Comparison of ENCODE assay signal across 18 cellular contexts in the genomic region with DNA sequence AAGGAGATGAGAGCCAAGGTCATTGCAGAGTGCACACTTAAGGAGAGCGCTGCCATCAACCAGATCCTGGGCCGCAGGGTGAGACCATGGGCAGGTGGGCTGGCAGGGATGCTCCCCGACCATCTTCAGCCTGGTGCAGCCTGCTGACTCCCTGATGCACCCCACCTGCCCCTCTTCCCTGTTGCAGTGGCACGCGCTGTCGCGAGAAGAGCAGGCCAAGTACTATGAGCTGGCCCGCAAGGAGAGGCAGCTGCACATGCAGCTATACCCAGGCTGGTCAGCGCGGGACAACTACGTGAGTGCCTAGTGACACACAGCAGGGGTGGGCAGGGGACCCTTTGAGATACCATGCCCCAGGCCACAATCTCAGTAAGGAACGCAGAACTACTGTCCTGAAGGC. TPM values are rescaled to one million over a fixed set of nuclear protein-coding genes. Genes with fewer than 3 reads are reported as not detected.
DNase-seq lines count a peak whose midpoint lies in the region; ATAC-seq, FAIRE-seq and TF ChIP-seq lines count a peak whose summit lies in the region.
"Had no signal": no experiment of that assay in that cellular context is flagged by ENCODE, and none has a peak within 500 bp of the region (broad histone marks: within the 10 kb centered on the region; RNA-seq: fewer than 3 reads in every experiment).

No MANE protein-coding gene starts in this region.

- H3K4me1 Mint-ChIP-seq in activated naive CD4-positive, alpha-beta T cell treated with anti-CD3 and anti-CD28 coated beads, Interleukin-2, amount 10 ng/mL, durations not matched to agents 7 days and 5 days, result peaks cover 49% of the 10 kb centered on the region

- in situ Hi-C loops in HepG2 (cut with HindIII; ENCODE audit: extremely low pct_ligation_motif_present, low pct_unique_long_range_greater_than_20kb), result no loop called here

- POLR2A ChIA-PET in HepG2 (lab: Yijun Ruan, JAX), result interaction anchor here (1.1 to 4.4 kb wide), 2 partner anchors 43 to 103 kb away, joined by 3 to 31 read pairs; no protein-coding TSS in a partner anchor

- H3K4me1 ChIP-seq in HepG2 (ENCODE audit: insufficient read depth, low read length), result peaks cover 24% of the 10 kb centered on the region
- no peaks in the 10 kb centered on the region for H3K4me1 ChIP-seq in right lobe of liver
- peaks cover 4% of the 10 kb centered on the region for H3K4me1 ChIP-seq in upper lobe of right lung

- peaks cover 24% of the 10 kb centered on the region for H4K20me1 ChIP-seq in HepG2 (ENCODE audit: insufficient read depth, low read length)

- no TSS peak for BruUV-seq in HepG2 (replicated peaks; lab: Mats Ljungman, UMichigan)

- no peak for ATAC-seq in HepG2
- no peak for ATAC-seq in right lobe of liver
- no peak for ATAC-seq in upper lobe of right lung
- no peak for ATAC-seq in GM19452 (IDR thresholded peaks at IDR 0.05; ENCODE audit: unreplicated experiment)

- H2AFZ ChIP-seq in HepG2 (ENCODE audit: low read length), result no peak overlapping the region

- H3K36me3 ChIP-seq in HepG2 (replicated peaks in 1 of 2; ENCODE audit: control insufficient read depth in 1 of 2, insufficient read depth in 2 of 2, low read length in 2 of 2) (peaks cover 26 to 81% of the 10 kb centered on the region in 2 experiments), right lobe of liver (peaks cover 0 to 27% (median 10%) of the 10 kb centered on the region in 4 donors), upper lobe of right lung (peaks cover 51% of the 10 kb centered on the region)

- H3K27ac ChIP-seq in HepG2 (ENCODE audit: extremely low read length, insufficient read depth, low read length) (no peak overlapping the region), right lobe of liver (no peak overlapping the region), upper lobe of right lung (no peak overlapping the region)

- H3K36me3 Mint-ChIP-seq in activated naive CD4-positive, alpha-beta T cell treated with anti-CD3 and anti-CD28 coated beads, Interleukin-2, amount 10 ng/mL, durations not matched to agents 7 days and 5 days, result peaks cover 75% of the 10 kb centered on the region

- H3K9ac ChIP-seq in HepG2 (ENCODE audit: insufficient read depth, low read depth, low read length), result no peak overlapping the region

- H3K79me2 ChIP-seq in HepG2 (ENCODE audit: insufficient read depth, low read length), result peaks cover 2% of the 10 kb centered on the region

- H3K9me3 ChIP-seq in HepG2 (ENCODE audit: low read length) (no peaks in the 10 kb centered on the region), right lobe of liver (no peaks in the 10 kb centered on the region), upper lobe of right lung (no peaks in the 10 kb centered on the region)

- peak overlapping the region; percentile 67 for H3K27ac Mint-ChIP-seq in activated naive CD4-positive, alpha-beta T cell treated with anti-CD3 and anti-CD28 coated beads, Interleukin-2, amount 10 ng/mL, durations not matched to agents 7 days and 5 days
- H3K27ac Mint-ChIP-seq: activated T-helper 1 cell treated with anti-CD3 and anti-CD28 coated beads, Interleukin-12 subunit alpha, Interleukin-12 subunit beta, Interleukin-2, Interleukin-4 antibody, amounts not matched to agents 30 ng/mL and 10 ng/mL and 1 ng/mL, durations not matched to agents 14 hours and 24 hours and 36 hours; T-helper 2 cell treated with Interferon-gamma antibody and Interleukin-4, amounts not matched to agents 5 μg/mL and 100 μg/mL, for 36 hours had no signal

- TF ChIP-seq POLR2A in HepG2 (IDR thresholded peaks at IDR 0.05; ENCODE audit: insufficient read depth in 1 of 2, low read depth in 2 of 2, low read length in 2 of 2) (no peak), right lobe of liver (IDR thresholded peaks at IDR 0.05) (no peak)

- H3K4me3 Mint-ChIP-seq in activated naive CD4-positive, alpha-beta T cell treated with anti-CD3 and anti-CD28 coated beads, Interleukin-2, amount 10 ng/mL, durations not matched to agents 7 days and 5 days, result no peak overlapping the region
- H3K4me3 Mint-ChIP-seq: activated T-helper 1 cell treated with anti-CD3 and anti-CD28 coated beads, Interleukin-12 subunit alpha, Interleukin-12 subunit beta, Interleukin-2, Interleukin-4 antibody, amounts not matched to agents 30 ng/mL and 10 ng/mL and 1 ng/mL, durations not matched to agents 14 hours and 24 hours and 36 hours; T-helper 2 cell treated with Interferon-gamma antibody and Interleukin-4, amounts not matched to agents 5 μg/mL and 100 μg/mL, for 36 hours had no signal

- H3K27me3 ChIP-seq in HepG2 (ENCODE audit: control insufficient read depth in 1 of 2, insufficient read depth in 2 of 2, low read length in 2 of 2), result no peaks in the 10 kb centered on the region
- H3K27me3 ChIP-seq in right lobe of liver, result no peaks in the 10 kb centered on the region
- no peaks in the 10 kb centered on the region for H3K27me3 ChIP-seq in upper lobe of right lung
- H3K27me3 ChIP-seq: dorsolateral prefrontal cortex had no signal

- H3K4me2 ChIP-seq in HepG2 (ENCODE audit: low read depth, low read length), result no peak overlapping the region

- intact Hi-C loops in HepG2 (cut with micrococcal nuclease; ENCODE audit: unreplicated experiment), result no loop called here
- intact Hi-C loops in right lobe of liver (cut with DNase I), result loop anchor here (5.0 kb wide), 1 partner anchor 101 kb away; no protein-coding TSS in a partner anchor
- intact Hi-C loops in upper lobe of right lung (cut with DNase I), result loop anchor here (5.0 kb wide), 1 partner anchor 41 kb away; no protein-coding TSS in a partner anchor

- FAIRE-seq in HepG2 (lab: Jason Lieb, UNC), result no peak
- FAIRE-seq: GM18507, GM19239 had no signal

- TF ChIP-seq CTCF in HepG2 (CRISPR knock-in tag; IDR thresholded peaks at IDR 0.05) (no peak), right lobe of liver (IDR thresholded peaks at IDR 0.05) (no peak), upper lobe of right lung (IDR thresholded peaks at IDR 0.05) (no peak)

- CTCF ChIA-PET in HepG2 (lab: Yijun Ruan, JAX; ENCODE audit: low intra/inter-chr PET ratio, low total read pairs), result interaction anchor here (5.0 kb wide), 1 partner anchor 103 kb away, joined by 71 read pairs; no protein-coding TSS in a partner anchor
- CTCF ChIA-PET in activated naive CD4-positive, alpha-beta T cell treated with anti-CD3 and anti-CD28 coated beads, Interleukin-2, amount 10 ng/mL, durations not matched to agents 7 days and 5 days (lab: Charles Lee), result interaction anchor here (1.6 to 35.0 kb wide), 3 partner anchors 103 to 157 kb away, joined by 3 to 743 read pairs (median 11); no protein-coding TSS in a partner anchor

- WGBS in HepG2 (ENCODE audit: low lambda C conversion rate), result 97% methylated on average over 12 of the region's 12 CpGs
- WGBS in right lobe of liver (ENCODE audit: insufficient coverage, low coverage, low lambda C conversion rate, missing lambda C conversion rate), result no CpG with 5 or more reads among the region's 12 CpGs

- H3K27me3 Mint-ChIP-seq in activated naive CD4-positive, alpha-beta T cell treated with anti-CD3 and anti-CD28 coated beads, Interleukin-2, amount 10 ng/mL, durations not matched to agents 7 days and 5 days, result no peaks in the 10 kb centered on the region

- TF ChIP-seq RAD21 in HepG2 (CRISPR knock-in tag; IDR thresholded peaks at IDR 0.05), result no peak

- H3K9me3 Mint-ChIP-seq in activated naive CD4-positive, alpha-beta T cell treated with anti-CD3 and anti-CD28 coated beads, Interleukin-2, amount 10 ng/mL, durations not matched to agents 7 days and 5 days, result no peaks in the 10 kb centered on the region
- H3K9me3 Mint-ChIP-seq: activated T-helper 1 cell treated with anti-CD3 and anti-CD28 coated beads, Interleukin-12 subunit alpha, Interleukin-12 subunit beta, Interleukin-2, Interleukin-4 antibody, amounts not matched to agents 30 ng/mL and 10 ng/mL and 1 ng/mL, durations not matched to agents 14 hours and 24 hours and 36 hours; T-helper 2 cell treated with Interferon-gamma antibody and Interleukin-4, amounts not matched to agents 5 μg/mL and 100 μg/mL, for 36 hours had no signal

- no peak for TF ChIP-seq EP300 in HepG2 (IDR thresholded peaks at IDR 0.05; ENCODE audit: low read depth in 2 of 2, low read length in 2 of 2)
- TF ChIP-seq EP300 in HepG2 (CRISPR knock-in tag; IDR thresholded peaks at IDR 0.05; ENCODE audit: borderline replicate concordance), result no peak

- DNase-seq in HepG2 (ENCODE audit: low spot score) (no peak), right lobe of liver (no peak), mesenteric fat pad (ENCODE audit: low spot score) (peak; percentile 71), upper lobe of right lung (peak; percentile 44), SK-N-DZ (ENCODE audit: low spot score) (no peak)
- DNase-seq in activated naive CD4-positive, alpha-beta T cell treated with anti-CD3 and anti-CD28 coated beads, Interleukin-2, amount 10 ng/mL, durations not matched to agents 7 days and 5 days, result peak; percentile 18
- DNase-seq in stimulated activated naive CD4-positive, alpha-beta T cell (lab: John Stamatoyannopoulos, UW), result no peak
- DNase-seq: AML-193, KBM-7, NCI-H1092 treated with DMSO at 0.1 percent for 48 hours, NCI-H2171, Right ventricle myocardium superior had no signal

- H3K4me3 ChIP-seq in HepG2 (replicated peaks in 1 of 3; ENCODE audit: insufficient read depth in 1 of 3, low read depth in 2 of 3, low read length in 3 of 3), result no peak overlapping the region
- H3K4me3 ChIP-seq in right lobe of liver, result no peak overlapping the region
- no peak overlapping the region for H3K4me3 ChIP-seq in upper lobe of right lung
- H3K4me3 ChIP-seq: dorsolateral prefrontal cortex had no signal

RNA-seq across cellular contexts. Expression of a gene that starts 28.3 kb away (rescaled TPM):
- total RNA-seq in HepG2 (2016; rRNA removed; fragmentation: Illumina TruSeq; extraction: Trizol), result 6.8 and 7.9 TPM in 2 replicates
- 5.3 and 5.4 TPM in 2 replicates for total RNA-seq in HepG2 (2016; cell fraction: cytosol; rRNA removed; fragmentation: Illumina TruSeq; extraction: Trizol; ENCODE audit: low read depth)
- 7.1 and 8.8 TPM in 2 replicates for total RNA-seq in HepG2 (2016; cell fraction: insoluble cytoplasmic fraction; rRNA removed; fragmentation: Illumina TruSeq; extraction: Trizol)
- total RNA-seq in HepG2 (2016; cell fraction: membrane; rRNA removed; fragmentation: Illumina TruSeq; extraction: Trizol), result 15.7 and 15.8 TPM in 2 replicates
- total RNA-seq in HepG2 (2016; cell fraction: nucleus; rRNA removed; fragmentation: Illumina TruSeq; extraction: Trizol), result 10.0 and 10.9 TPM in 2 replicates
- 6.3 and 9.0 TPM in 2 replicates for polyA plus RNA-seq in HepG2 (2011; rRNA removed)
- polyA plus RNA-seq in HepG2 (2011; cell fraction: cytosol; rRNA removed), result 4.8 and 5.8 TPM in 2 replicates
- polyA plus RNA-seq in HepG2 (2011; cell fraction: nucleus; rRNA removed), result 7.5 and 7.7 TPM in 2 replicates
- polyA plus RNA-seq in HepG2 (2012), result 8.6 and 11.4 TPM in 2 replicates
- 21.6 and 22.8 TPM in 2 replicates for polyA plus RNA-seq in HepG2 (2016; cell fraction: cytosol; fragmentation: Illumina TruSeq; extraction: Trizol; ENCODE audit: low read depth)
- 21.8 and 29.7 TPM in 2 replicates for polyA plus RNA-seq in HepG2 (2016; cell fraction: insoluble cytoplasmic fraction; fragmentation: Illumina TruSeq; extraction: Trizol; ENCODE audit: low read depth)
- 44.0 and 50.2 TPM in 2 replicates for polyA plus RNA-seq in HepG2 (2016; cell fraction: membrane; fragmentation: Illumina TruSeq; extraction: Trizol; ENCODE audit: low read depth)
- 25.7 and 28.7 TPM in 2 replicates for polyA plus RNA-seq in HepG2 (2016; cell fraction: nucleus; fragmentation: Illumina TruSeq; extraction: Trizol; ENCODE audit: insufficient read depth, low read depth)
- 0.19 and 20.5 TPM in 2 replicates for polyA minus RNA-seq in HepG2 (2011; rRNA and poly(A)+ RNA removed; ENCODE audit: low replicate concordance)
- 3.3 and 5.4 TPM in 2 replicates for polyA minus RNA-seq in HepG2 (2011; cell fraction: cytosol; rRNA and poly(A)+ RNA removed)
- 15.2 and 18.2 TPM in 2 replicates for polyA minus RNA-seq in HepG2 (2011; cell fraction: nucleus; rRNA and poly(A)+ RNA removed)
- 1 to 10 TPM; 2.0 to 3.8 (median 2.7) TPM for total RNA-seq in right lobe of liver
- total RNA-seq in mesenteric fat pad, result 3.9 TPM
- 7.0 TPM for total RNA-seq in upper lobe of right lung
- polyA plus RNA-seq in SK-N-DZ (2014; cell fraction: cytosol; rRNA removed), result 5.0 and 5.5 TPM in 2 replicates
- polyA plus RNA-seq in SK-N-DZ (2014; cell fraction: nucleus; rRNA removed), result 9.4 and 10.4 TPM in 2 replicates

RNA-seq across cellular contexts. Expression of a gene that starts 33.9 kb away (rescaled TPM):
- total RNA-seq in HepG2 (2016; rRNA removed; fragmentation: Illumina TruSeq; extraction: Trizol), result 340 and 507 TPM in 2 replicates
- total RNA-seq in HepG2 (2016; cell fraction: cytosol; rRNA removed; fragmentation: Illumina TruSeq; extraction: Trizol; ENCODE audit: low read depth), result 137 and 143 TPM in 2 replicates
- total RNA-seq in HepG2 (2016; cell fraction: insoluble cytoplasmic fraction; rRNA removed; fragmentation: Illumina TruSeq; extraction: Trizol), result 343 and 521 TPM in 2 replicates
- 93.7 and 100 TPM in 2 replicates for total RNA-seq in HepG2 (2016; cell fraction: membrane; rRNA removed; fragmentation: Illumina TruSeq; extraction: Trizol)
- 151 and 157 TPM in 2 replicates for total RNA-seq in HepG2 (2016; cell fraction: nucleus; rRNA removed; fragmentation: Illumina TruSeq; extraction: Trizol)
- polyA plus RNA-seq in HepG2 (2011; rRNA removed), result 93.6 and 134 TPM in 2 replicates
- polyA plus RNA-seq in HepG2 (2011; cell fraction: cytosol; rRNA removed), result 88.5 and 154 TPM in 2 replicates
- 34.1 and 52.2 TPM in 2 replicates for polyA plus RNA-seq in HepG2 (2011; cell fraction: nucleus; rRNA removed)
- polyA plus RNA-seq in HepG2 (2012), result 309 and 384 TPM in 2 replicates
- polyA plus RNA-seq in HepG2 (2016; cell fraction: cytosol; fragmentation: Illumina TruSeq; extraction: Trizol; ENCODE audit: low read depth), result 114 and 131 TPM in 2 replicates
- 701 and 780 TPM in 2 replicates for polyA plus RNA-seq in HepG2 (2016; cell fraction: insoluble cytoplasmic fraction; fragmentation: Illumina TruSeq; extraction: Trizol; ENCODE audit: low read depth)
- 95.3 and 99.7 TPM in 2 replicates for polyA plus RNA-seq in HepG2 (2016; cell fraction: membrane; fragmentation: Illumina TruSeq; extraction: Trizol; ENCODE audit: low read depth)
- 220 and 238 TPM in 2 replicates for polyA plus RNA-seq in HepG2 (2016; cell fraction: nucleus; fragmentation: Illumina TruSeq; extraction: Trizol; ENCODE audit: insufficient read depth, low read depth)
- polyA minus RNA-seq in HepG2 (2011; rRNA and poly(A)+ RNA removed; ENCODE audit: low replicate concordance), result 30.3 and 67.0 TPM in 2 replicates
- 87.3 and 99.7 TPM in 2 replicates for polyA minus RNA-seq in HepG2 (2011; cell fraction: cytosol; rRNA and poly(A)+ RNA removed)
- polyA minus RNA-seq in HepG2 (2011; cell fraction: nucleus; rRNA and poly(A)+ RNA removed), result 122 and 128 TPM in 2 replicates
- total RNA-seq in right lobe of liver, result 100 to 1,000 TPM; 125 to 186 (median 149) TPM
- 288 TPM for total RNA-seq in mesenteric fat pad
- total RNA-seq in upper lobe of right lung, result 234 TPM
- 635 and 699 TPM in 2 replicates for polyA plus RNA-seq in SK-N-DZ (2014; cell fraction: cytosol; rRNA removed)
- 270 and 380 TPM in 2 replicates for polyA plus RNA-seq in SK-N-DZ (2014; cell fraction: nucleus; rRNA removed)

Comparison
In these comparisons a context has a peak if more than half of its experiments do, and no peak if none do; other contexts are left out.
1. DNase-seq: peak in activated naive CD4-positive, alpha-beta T cell treated with anti-CD3 and anti-CD28 coated beads, Interleukin-2, amount 10 ng/mL, durations not matched to agents 7 days and 5 days (single experiment), mesenteric fat pad (single experiment) and upper lobe of right lung (single experiment); none in HepG2 (single experiment), right lobe of liver (0 of 3), stimulated activated naive CD4-positive, alpha-beta T cell (0 of 6) and SK-N-DZ (single experiment).